Comparison of ENCODE assay signal across 1 cellular context in genomic region chr16:69963312-69963711, GRCh38. TPM values are rescaled to one million over a fixed set of nuclear protein-coding genes. Genes with fewer than 3 reads are reported as not detected.
"Had no signal": no experiment of that assay in that cellular context is flagged by ENCODE, and none has a peak within 500 bp of the region (broad histone marks: within the 10 kb centered on the region; RNA-seq: fewer than 3 reads in every experiment).

No MANE protein-coding gene starts in this region.

RNA-seq across cellular contexts. Expression of gene CLEC18A, which starts 12.2 kb away (rescaled TPM):
- total RNA-seq: SJSA1 had no signal
